1 cellular context compared by ENCODE assay signal in genomic region chr5:181121675-181122561, GRCh38.
TF ChIP-seq lines count a peak whose summit lies in the region.

No MANE protein-coding gene starts in this region.

TF ChIP-seq in H1, 55 proteins besides CTCF, POLR2A, EP300 and RAD21:
- TF ChIP-seq CHD7 (IDR thresholded peaks at IDR 0.05; ENCODE audit: insufficient replicate concordance, low read length), result no peak
- TF ChIP-seq SP4 (IDR thresholded peaks at IDR 0.05; ENCODE audit: low read length), result no peak
